ENCODE assay signal across 1 cellular context in the genomic region with DNA sequence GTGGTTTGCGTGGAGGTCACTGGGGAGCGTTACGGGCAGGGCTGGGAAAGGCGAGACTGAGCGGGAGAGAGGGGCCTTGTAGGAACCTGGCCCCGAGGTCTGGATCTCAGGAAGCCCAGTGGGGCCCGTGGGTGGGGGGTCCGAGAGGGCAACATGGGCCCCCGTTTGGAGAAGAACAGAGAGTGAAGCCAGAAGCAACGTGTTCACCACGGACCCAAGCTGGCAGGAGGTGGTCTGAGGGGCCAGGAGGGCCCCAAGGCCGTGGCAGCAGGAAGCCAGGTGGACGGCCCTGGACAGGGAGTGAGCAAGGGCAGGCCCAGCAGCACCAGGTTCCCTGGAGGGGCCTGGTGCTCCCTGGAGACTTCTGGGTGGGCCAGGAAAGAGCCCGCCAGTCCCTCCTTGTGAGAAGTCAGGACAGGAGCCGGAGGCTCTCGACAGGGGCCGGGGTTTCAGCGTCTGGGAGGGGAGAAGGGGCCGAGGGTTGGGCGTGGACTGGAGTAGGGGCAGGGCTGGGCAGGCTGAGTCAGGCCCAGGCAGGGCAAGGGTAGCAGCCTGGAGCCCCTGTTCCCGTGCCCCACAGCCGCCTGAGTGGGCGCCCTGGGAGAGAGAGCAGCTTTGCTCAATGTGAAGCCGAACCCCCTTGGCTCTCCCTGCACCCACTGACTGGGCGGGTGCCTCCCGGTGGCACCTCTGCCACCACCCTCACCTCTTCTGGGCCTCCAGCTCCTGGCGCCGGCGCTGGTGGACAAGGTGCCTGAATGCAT.
A peak's percentile ranks its signal among the peaks of the same experiment; 100 is the strongest.
TF ChIP-seq lines count a peak whose summit lies in the region.

No MANE protein-coding gene starts in this region.

TF ChIP-seq in K562, 482 proteins besides CTCF, POLR2A, EP300 and RAD21:
- TF ChIP-seq PCBP1 (IDR thresholded peaks at IDR 0.05; ENCODE audit: low read depth, low read length, poor library complexity, severe bottlenecking) (peak; percentile 19), NCOA2 (IDR thresholded peaks at IDR 0.05; ENCODE audit: partially characterized antibody in 2 of 2) (no peak), ZNF140 (CRISPR knock-in tag; IDR thresholded peaks at IDR 0.05) (no peak)
